8 cellular contexts compared by ENCODE assay signal in genomic region chr10:21495686-21496284, GRCh38. TPM values are rescaled to one million over a fixed set of nuclear protein-coding genes. Genes with fewer than 3 reads are reported as not detected.
DNase-seq lines count a peak whose midpoint lies in the region; ATAC-seq and TF ChIP-seq lines count a peak whose summit lies in the region.

No MANE protein-coding gene starts in this region.

- no peak overlapping the region for H3K27ac Mint-ChIP-seq in activated T-helper 2 cell treated with anti-CD3 and anti-CD28 coated beads, Interferon-gamma antibody, Interleukin-2, Interleukin-4, amounts not matched to agents 10 μg/mL and 5 μg/mL and 100 μg/mL, durations not matched to agents 14 hours and 24 hours and 36 hours
- H3K27ac Mint-ChIP-seq in nephron, result peak overlapping the region; percentile 95 to 96 (median 95)
- H3K27ac Mint-ChIP-seq in stimulated activated naive CD8-positive, alpha-beta T cell treated with anti-CD3 and anti-CD28 coated beads, Interleukin-15, Interleukin-2, amounts not matched to agents 100 ng/mL and 50 ng/mL, for 24 hours, result no peak overlapping the region

- peaks cover 17% of the 10 kb centered on the region for H3K4me1 Mint-ChIP-seq in activated T-helper 2 cell treated with anti-CD3 and anti-CD28 coated beads, Interferon-gamma antibody, Interleukin-2, Interleukin-4, amounts not matched to agents 10 μg/mL and 5 μg/mL and 100 μg/mL, durations not matched to agents 14 hours and 24 hours and 36 hours (ENCODE audit: low read depth)
- peaks cover 51% of the 10 kb centered on the region for H3K4me1 Mint-ChIP-seq in nephron
- peaks cover 21% of the 10 kb centered on the region for H3K4me1 Mint-ChIP-seq in stimulated activated naive CD8-positive, alpha-beta T cell treated with anti-CD3 and anti-CD28 coated beads, Interleukin-15, Interleukin-2, amounts not matched to agents 100 ng/mL and 50 ng/mL, for 24 hours (ENCODE audit: low read depth)

- H3K27me3 Mint-ChIP-seq in activated T-helper 2 cell treated with anti-CD3 and anti-CD28 coated beads, Interferon-gamma antibody, Interleukin-2, Interleukin-4, amounts not matched to agents 10 μg/mL and 5 μg/mL and 100 μg/mL, durations not matched to agents 14 hours and 24 hours and 36 hours (ENCODE audit: low read depth), result peaks cover 68% of the 10 kb centered on the region
- H3K27me3 Mint-ChIP-seq in nephron (ENCODE audit: low read depth), result peaks cover 1% of the 10 kb centered on the region
- H3K27me3 Mint-ChIP-seq in stimulated activated naive CD8-positive, alpha-beta T cell treated with anti-CD3 and anti-CD28 coated beads, Interleukin-15, Interleukin-2, amounts not matched to agents 100 ng/mL and 50 ng/mL, for 24 hours, result peaks cover 65% of the 10 kb centered on the region

- peak overlapping the region; percentile 80 for H3K4me3 ChIP-seq in fibroblast of pulmonary artery (replicated peaks; ENCODE audit: low read depth, low read length)

- ATAC-seq in GM19468 (IDR thresholded peaks at IDR 0.05; ENCODE audit: extremely low read depth, unreplicated experiment), result peak; percentile 68

- TF ChIP-seq CTCF in fibroblast of pulmonary artery (IDR thresholded peaks at IDR 0.05; ENCODE audit: low read length, missing control alignments) (peak; percentile 41), nephron (IDR thresholded peaks at IDR 0.05; ENCODE audit: unreplicated experiment in 3 of 3) (peak; percentile 98 to 99 (median 98))

- peak; percentile 71 for DNase-seq in DMS 273 treated with DMSO at 0.1 percent for 48 hours (lab: John Stamatoyannopoulos, UW)
- peak; percentile 43 for DNase-seq in HS-27A (ENCODE audit: low read depth)
- DNase-seq in activated T-helper 2 cell treated with anti-CD3 and anti-CD28 coated beads, Interferon-gamma antibody, Interleukin-2, Interleukin-4, amounts not matched to agents 10 μg/mL and 5 μg/mL and 100 μg/mL, durations not matched to agents 14 hours and 24 hours and 36 hours (ENCODE audit: low spot score), result peak; percentile 82
- DNase-seq in fibroblast of pulmonary artery (ENCODE audit: low read depth), result peak; percentile 92

- no peaks in the 10 kb centered on the region for H3K9me3 Mint-ChIP-seq in activated T-helper 2 cell treated with anti-CD3 and anti-CD28 coated beads, Interferon-gamma antibody, Interleukin-2, Interleukin-4, amounts not matched to agents 10 μg/mL and 5 μg/mL and 100 μg/mL, durations not matched to agents 14 hours and 24 hours and 36 hours
- no peaks in the 10 kb centered on the region for H3K9me3 Mint-ChIP-seq in nephron
- no peaks in the 10 kb centered on the region for H3K9me3 Mint-ChIP-seq in stimulated activated naive CD8-positive, alpha-beta T cell treated with anti-CD3 and anti-CD28 coated beads, Interleukin-15, Interleukin-2, amounts not matched to agents 100 ng/mL and 50 ng/mL, for 24 hours

- H3K4me3 Mint-ChIP-seq in activated T-helper 2 cell treated with anti-CD3 and anti-CD28 coated beads, Interferon-gamma antibody, Interleukin-2, Interleukin-4, amounts not matched to agents 10 μg/mL and 5 μg/mL and 100 μg/mL, durations not matched to agents 14 hours and 24 hours and 36 hours (ENCODE audit: low read depth), result peak overlapping the region; percentile 84
- peak overlapping the region; percentile 85 to 95 (median 91) for H3K4me3 Mint-ChIP-seq in nephron
- peak overlapping the region; percentile 86 for H3K4me3 Mint-ChIP-seq in stimulated activated naive CD8-positive, alpha-beta T cell treated with anti-CD3 and anti-CD28 coated beads, Interleukin-15, Interleukin-2, amounts not matched to agents 100 ng/mL and 50 ng/mL, for 24 hours

- H3K36me3 Mint-ChIP-seq in activated T-helper 2 cell treated with anti-CD3 and anti-CD28 coated beads, Interferon-gamma antibody, Interleukin-2, Interleukin-4, amounts not matched to agents 10 μg/mL and 5 μg/mL and 100 μg/mL, durations not matched to agents 14 hours and 24 hours and 36 hours (ENCODE audit: low read depth), result no peaks in the 10 kb centered on the region
- H3K36me3 Mint-ChIP-seq in nephron (ENCODE audit: low read depth), result no peaks in the 10 kb centered on the region
- no peaks in the 10 kb centered on the region for H3K36me3 Mint-ChIP-seq in stimulated activated naive CD8-positive, alpha-beta T cell treated with anti-CD3 and anti-CD28 coated beads, Interleukin-15, Interleukin-2, amounts not matched to agents 100 ng/mL and 50 ng/mL, for 24 hours (ENCODE audit: low read depth)

- intact Hi-C loops in activated T-helper 2 cell treated with anti-CD3 and anti-CD28 coated beads, Interferon-gamma antibody, Interleukin-2, Interleukin-4, amounts not matched to agents 10 μg/mL and 5 μg/mL and 100 μg/mL, durations not matched to agents 14 hours and 24 hours and 36 hours (cut with micrococcal nuclease), result loop anchor here (1.0 to 10.0 kb wide), 9 partner anchors 22 to 1699 kb away; partner anchors contain the start of genes MLLT10 and PTF1A

TF ChIP-seq in PFSK-1, 5 proteins besides CTCF, POLR2A, EP300 and RAD21:
- peak; percentile 18 to 28; a peak in 2 of 4 replicates for TF ChIP-seq REST (IDR thresholded peaks at IDR 0.05; ENCODE audit: insufficient read depth in 1 of 2, low read depth in 2 of 2, low read length in 2 of 2)
- TF ChIP-seq FOXP2 (optimal IDR thresholded peaks at IDR 0.05; ENCODE audit: borderline replicate concordance, extremely low read depth, extremely low read length, insufficient read depth), result no peak
- peak; percentile 13 for TF ChIP-seq POLR2AphosphoS5 (IDR thresholded peaks at IDR 0.05; ENCODE audit: low read depth, low read length)
- TF ChIP-seq SIN3A (IDR thresholded peaks at IDR 0.05; ENCODE audit: borderline replicate concordance, insufficient read depth, low read length), result peak; percentile 81; the same call in 1 of the 2 replicates
- TF ChIP-seq TAF1 (IDR thresholded peaks at IDR 0.05; ENCODE audit: borderline replicate concordance, insufficient read depth, low read length), result no peak

RNA-seq across cellular contexts. Expression of gene SKIDA1, which starts 29.7 kb away (rescaled TPM):
- polyA plus RNA-seq in PFSK-1 (2012; ENCODE audit: insufficient read length, low read depth), result 1.8 TPM
- 0.11 TPM in 2 replicates for total RNA-seq in activated T-helper 2 cell treated with anti-CD3 and anti-CD28 coated beads, Interferon-gamma antibody, Interleukin-2, Interleukin-4, amounts not matched to agents 10 μg/mL and 5 μg/mL and 100 μg/mL, durations not matched to agents 14 hours and 24 hours and 36 hours

RNA-seq across cellular contexts. Expression of gene MLLT10, which starts 38.2 kb away (rescaled TPM):
- polyA plus RNA-seq in PFSK-1 (2012; ENCODE audit: insufficient read length, low read depth), result 61.1 TPM
- 45.4 and 47.4 TPM in 2 replicates for total RNA-seq in activated T-helper 2 cell treated with anti-CD3 and anti-CD28 coated beads, Interferon-gamma antibody, Interleukin-2, Interleukin-4, amounts not matched to agents 10 μg/mL and 5 μg/mL and 100 μg/mL, durations not matched to agents 14 hours and 24 hours and 36 hours

Comparison
In these comparisons a context has a peak if more than half of its experiments do, and no peak if none do; other contexts are left out.
1. Peak in every context shown above with its lines: DNase-seq, ATAC-seq and H3K4me3 ChIP-seq.
2. H3K27ac Mint-ChIP-seq: peak in nephron (3 of 3); none in activated T-helper 2 cell treated with anti-CD3 and anti-CD28 coated beads, Interferon-gamma antibody, Interleukin-2, Interleukin-4, amounts not matched to agents 10 μg/mL and 5 μg/mL and 100 μg/mL, durations not matched to agents 14 hours and 24 hours and 36 hours (single experiment) and stimulated activated naive CD8-positive, alpha-beta T cell treated with anti-CD3 and anti-CD28 coated beads, Interleukin-15, Interleukin-2, amounts not matched to agents 100 ng/mL and 50 ng/mL, for 24 hours (single experiment).